In the genomic region with DNA sequence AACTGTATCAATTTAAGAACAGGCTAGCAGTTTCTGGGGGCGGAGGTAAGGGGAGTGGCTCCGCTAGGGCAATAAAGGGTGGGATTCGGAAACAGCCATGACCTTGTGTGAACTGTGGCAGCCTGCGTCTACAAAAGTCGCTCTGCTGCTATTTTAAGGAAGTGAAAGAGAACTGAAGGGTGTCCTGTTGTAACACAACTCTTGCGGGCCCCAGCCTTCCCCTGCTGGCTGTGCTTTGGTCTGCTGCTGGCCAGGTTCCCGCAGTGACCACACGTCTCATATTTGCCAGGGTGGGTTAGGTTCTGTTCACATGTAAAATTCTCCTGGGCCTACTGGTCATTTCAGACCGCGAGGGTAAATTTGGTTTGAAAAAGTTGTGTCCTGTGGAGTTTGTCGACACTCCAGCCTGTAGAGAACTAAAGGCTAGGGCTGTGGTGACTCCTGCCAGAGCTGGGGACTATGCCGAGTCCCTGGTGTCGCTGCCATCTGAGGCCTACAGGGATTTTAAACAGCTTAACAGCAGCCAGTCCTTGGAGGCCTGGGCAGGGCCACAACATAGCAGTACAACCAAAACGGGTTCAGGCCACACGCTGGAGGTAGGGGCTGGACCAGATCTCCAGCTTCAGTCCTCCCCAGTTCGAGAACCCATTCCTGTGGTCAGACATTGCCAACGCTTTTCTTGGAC, we compare ENCODE assay signal across 8 cellular contexts.
DNase-seq lines count a peak whose midpoint lies in the region; ATAC-seq and TF ChIP-seq lines count a peak whose summit lies in the region.

No MANE protein-coding gene starts in this region.

- peak; percentile 90 for DNase-seq in CD1c-positive myeloid dendritic cell (ENCODE audit: extremely low spot score)
- DNase-seq in T-helper 2 cell treated with Interferon-gamma antibody and Interleukin-4, amounts not matched to agents 5 μg/mL and 100 μg/mL, for 36 hours (ENCODE audit: low spot score), result no peak
- peak; percentile 43 for DNase-seq in fibroblast of mammary gland (ENCODE audit: low read depth)
- no peak for DNase-seq in NCI-H1417 (lab: John Stamatoyannopoulos, UW)
- DNase-seq in activated gamma-delta T cell treated with Interleukin-2 at 50 U/mL for 16 hours, result no peak

- peak overlapping the region; percentile 91 for H3K4me3 Mint-ChIP-seq in T-helper 2 cell treated with Interferon-gamma antibody and Interleukin-4, amounts not matched to agents 5 μg/mL and 100 μg/mL, for 36 hours
- H3K4me3 Mint-ChIP-seq in nephron, result peak overlapping the region; percentile 91 to 93 (median 92)

- TF ChIP-seq CTCF in fibroblast of mammary gland (conservative IDR thresholded peaks at IDR 0.05; ENCODE audit: control insufficient read depth, insufficient read depth, low read depth, low read length) (no peak), nephron (IDR thresholded peaks at IDR 0.05; ENCODE audit: unreplicated experiment in 3 of 3) (no peak)

- peak overlapping the region; percentile 87 for H3K27ac Mint-ChIP-seq in T-helper 2 cell treated with Interferon-gamma antibody and Interleukin-4, amounts not matched to agents 5 μg/mL and 100 μg/mL, for 36 hours
- H3K27ac Mint-ChIP-seq in nephron, result peak overlapping the region; percentile 83 to 94 (median 94)

- H3K27me3 Mint-ChIP-seq in T-helper 2 cell treated with Interferon-gamma antibody and Interleukin-4, amounts not matched to agents 5 μg/mL and 100 μg/mL, for 36 hours (ENCODE audit: low read depth), result peaks cover 34% of the 10 kb centered on the region
- H3K27me3 Mint-ChIP-seq in nephron (ENCODE audit: low read depth), result peaks cover 29% of the 10 kb centered on the region

- ATAC-seq in HG03196 (IDR thresholded peaks at IDR 0.05; ENCODE audit: unreplicated experiment), result peak; percentile 66

- no peaks in the 10 kb centered on the region for H3K36me3 Mint-ChIP-seq in T-helper 2 cell treated with Interferon-gamma antibody and Interleukin-4, amounts not matched to agents 5 μg/mL and 100 μg/mL, for 36 hours (ENCODE audit: low read depth)
- peaks cover 4% of the 10 kb centered on the region for H3K36me3 Mint-ChIP-seq in nephron (ENCODE audit: low read depth)

- peak overlapping the region; percentile 70 for H3K4me3 ChIP-seq in fibroblast of mammary gland (ENCODE audit: control insufficient read depth, low read depth, low read length)

- H3K9me3 Mint-ChIP-seq in T-helper 2 cell treated with Interferon-gamma antibody and Interleukin-4, amounts not matched to agents 5 μg/mL and 100 μg/mL, for 36 hours, result no peaks in the 10 kb centered on the region
- no peaks in the 10 kb centered on the region for H3K9me3 Mint-ChIP-seq in nephron

- TF ChIP-seq POLR2A in GM19193 (IDR thresholded peaks at IDR 0.05; ENCODE audit: extremely low read depth, insufficient read depth, insufficient read length), result peak; percentile 54

- H3K4me1 Mint-ChIP-seq in T-helper 2 cell treated with Interferon-gamma antibody and Interleukin-4, amounts not matched to agents 5 μg/mL and 100 μg/mL, for 36 hours (ENCODE audit: low read depth), result peaks cover 3% of the 10 kb centered on the region
- peaks cover 40% of the 10 kb centered on the region for H3K4me1 Mint-ChIP-seq in nephron

Comparison
In these comparisons a context has a peak if more than half of its experiments do, and no peak if none do; other contexts are left out.
1. DNase-seq: peak in CD1c-positive myeloid dendritic cell (single experiment) and fibroblast of mammary gland (single experiment); none in T-helper 2 cell treated with Interferon-gamma antibody and Interleukin-4, amounts not matched to agents 5 μg/mL and 100 μg/mL, for 36 hours (single experiment), NCI-H1417 (0 of 3) and activated gamma-delta T cell treated with Interleukin-2 at 50 U/mL for 16 hours (single experiment).